ENCODE assay signal across 22 cellular contexts in genomic region chr13:70729369-70729768, GRCh38.
"Had no signal": no experiment of that assay in that cellular context is flagged by ENCODE, and none has a peak within 500 bp of the region (broad histone marks: within the 10 kb centered on the region; RNA-seq: fewer than 3 reads in every experiment).

No MANE protein-coding gene starts in this region.

- H3K4me1 ChIP-seq: adrenal gland, sigmoid colon, stomach, upper lobe of left lung had no signal

- DNase-seq: activated CD4-positive, alpha-beta memory T cell treated with anti-CD3 and anti-CD28 coated beads for 36 hours; activated CD4-positive, alpha-beta T cell treated with anti-CD3 and anti-CD28 coated beads for 4 hours; activated gamma-delta T cell treated with Interleukin-2 at 50 U/mL for 16 hours; activated T-cell treated with anti-CD3 and anti-CD28 coated beads for 4 hours; adrenal gland; cerebellar nuclear complex; effector memory CD8-positive, alpha-beta T cell; foreskin fibroblast; left cardiac atrium; mesendoderm; natural killer cell; ovary; sigmoid colon; stimulated activated CD4-positive, alpha-beta T cell treated with anti-CD3 and anti-CD28 coated beads, Interleukin-4, amount 100 ng/mL, for 24 hours; stomach; upper lobe of left lung had no signal

- H3K27ac ChIP-seq: adrenal gland, epithelial cell of prostate, hepatocyte, ovary, sigmoid colon, stomach, upper lobe of left lung had no signal

- H3K4me3 ChIP-seq: adrenal gland, hepatocyte, ovary, sigmoid colon, stomach, upper lobe of left lung had no signal

- H3K36me3 ChIP-seq: adrenal gland, ovary, sigmoid colon, stomach, upper lobe of left lung had no signal

- FAIRE-seq: astrocyte, bronchial epithelial cell had no signal

- H3K9me3 ChIP-seq: adrenal gland, ovary, sigmoid colon, stomach, upper lobe of left lung had no signal

- H3K4me2 ChIP-seq: hepatocyte had no signal

- H3K79me2 ChIP-seq: hepatocyte had no signal

- H2AFZ ChIP-seq: hepatocyte had no signal

- ATAC-seq: activated naive CD4-positive, alpha-beta T cell treated with anti-CD3 and anti-CD28 coated beads, Interleukin-2, amount 50 U/mL, for 72 hours; effector memory CD8-positive, alpha-beta T cell; left cardiac atrium; natural killer cell; stimulated activated effector memory CD8-positive, alpha-beta T cell treated with anti-CD3 and anti-CD28 coated beads, Interleukin-12 subunit alpha, Interleukin-12 subunit beta, amount 100 ng/mL, for 72 hours had no signal

- H3K27me3 ChIP-seq: adrenal gland, hepatocyte, ovary, sigmoid colon, stomach, upper lobe of left lung had no signal
